20 cellular contexts compared by ENCODE assay signal in the genomic region with DNA sequence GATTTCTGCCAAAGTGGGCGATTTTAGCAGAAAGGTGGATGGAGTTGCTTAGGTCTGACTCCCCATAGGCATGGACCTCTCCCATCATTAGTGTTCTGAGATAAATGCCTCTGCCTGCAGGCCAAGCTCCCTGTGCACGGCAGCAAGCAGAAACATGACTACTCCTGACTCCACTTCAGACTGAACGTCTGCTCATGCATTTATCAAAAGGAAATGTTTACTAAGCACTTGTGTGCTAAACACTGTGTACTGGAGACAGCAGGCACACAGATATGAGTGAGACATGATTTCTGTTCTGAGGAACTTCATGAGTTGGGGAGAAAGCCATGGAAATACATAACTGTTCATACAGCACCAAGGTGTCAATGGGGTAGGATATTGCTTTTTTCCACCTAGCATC.
A peak's percentile ranks its signal among the peaks of the same experiment; 100 is the strongest.
DNase-seq lines count a peak whose midpoint lies in the region; ATAC-seq, FAIRE-seq and TF ChIP-seq lines count a peak whose summit lies in the region.
"Had no signal": no experiment of that assay in that cellular context is flagged by ENCODE, and none has a peak within 500 bp of the region (broad histone marks: within the 10 kb centered on the region; RNA-seq: fewer than 3 reads in every experiment).

No MANE protein-coding gene starts in this region.

- no peak for TF ChIP-seq CTCF in heart left ventricle (IDR thresholded peaks at IDR 0.05)
- TF ChIP-seq CTCF in suprapubic skin (IDR thresholded peaks at IDR 0.05) = no peak
- TF ChIP-seq CTCF in tibial artery (IDR thresholded peaks at IDR 0.05) = no peak
- no peak for TF ChIP-seq CTCF in SK-N-SH (IDR thresholded peaks at IDR 0.05)

- H2AFZ ChIP-seq in SK-N-SH (ENCODE audit: low read depth) = no peak overlapping the region

- FAIRE-seq in H54 (lab: Jason Lieb, UNC) = no peak
- FAIRE-seq: A549, endometrium had no signal

- intact Hi-C loops in heart left ventricle (cut with DNase I) = no loop called here
- intact Hi-C loops in tibial artery (cut with DNase I; ENCODE audit: low total_unique reads) = no loop called here

- CTCF ChIA-PET in SK-N-SH (lab: Yijun Ruan, JAX) = no interaction called here

- no peaks in the 10 kb centered on the region for H3K9me2 ChIP-seq in SK-N-SH

- WGBS in heart left ventricle, 4 donors = 41 to 60% (median 53%) methylated on average over 3 of the region's 3 CpGs
- 57% methylated on average over 3 of the region's 3 CpGs for WGBS in suprapubic skin
- 77% methylated on average over 3 of the region's 3 CpGs for WGBS in SK-N-SH (ENCODE audit: low lambda C conversion rate)

- H3K4me3 ChIP-seq in heart left ventricle = no peak overlapping the region
- H3K4me3 ChIP-seq in suprapubic skin = no peak overlapping the region
- H3K4me3 ChIP-seq in tibial artery = no peak overlapping the region
- H3K4me3 ChIP-seq in SK-N-SH (ENCODE audit: low read depth in 2 of 2, low read length in 1 of 2) = no peak overlapping the region
- H3K4me3 ChIP-seq: A549, gastrocnemius medialis, uterus had no signal

- H3K9ac ChIP-seq in SK-N-SH = no peak overlapping the region

- no peaks in the 10 kb centered on the region for H3K9me3 ChIP-seq in heart left ventricle
- H3K9me3 ChIP-seq in suprapubic skin = no peaks in the 10 kb centered on the region
- H3K9me3 ChIP-seq in tibial artery = no peaks in the 10 kb centered on the region
- H3K9me3 ChIP-seq in SK-N-SH = no peaks in the 10 kb centered on the region
- H3K9me3 ChIP-seq: A549, gastrocnemius medialis, uterus had no signal

- peaks cover 0 to 4% (median 0%) of the 10 kb centered on the region in 12 donors for H3K4me1 ChIP-seq in heart left ventricle
- H3K4me1 ChIP-seq in suprapubic skin = peaks cover 72% of the 10 kb centered on the region
- no peaks in the 10 kb centered on the region for H3K4me1 ChIP-seq in tibial artery
- H3K4me1 ChIP-seq in SK-N-SH (ENCODE audit: control insufficient read depth in 1 of 2, insufficient read depth in 2 of 2, low read depth in 1 of 2, low read length in 1 of 2) = no peaks in the 10 kb centered on the region
- H3K4me1 ChIP-seq: gastrocnemius medialis, uterus had no signal

- peak; percentile 29 to 79 (median 59) for ATAC-seq in heart left ventricle
- ATAC-seq: A549; gastrocnemius medialis; stimulated activated naive CD8-positive, alpha-beta T cell treated with anti-CD3 and anti-CD28 coated beads, Interleukin-15, amount 100 ng/mL, for 72 hours had no signal

- H3K27me3 ChIP-seq in heart left ventricle (no peaks in the 10 kb centered on the region), suprapubic skin (no peaks in the 10 kb centered on the region), tibial artery (no peaks in the 10 kb centered on the region), SK-N-SH (ENCODE audit: insufficient read depth) (no peaks in the 10 kb centered on the region)
- H3K27me3 ChIP-seq: gastrocnemius medialis, uterus had no signal

- peak; percentile 42 for DNase-seq in NCI-H2171 treated with DMSO at 0.1 percent for 48 hours (lab: John Stamatoyannopoulos, UW)
- DNase-seq in NCI-H2171 (lab: John Stamatoyannopoulos, UW) = no peak
- DNase-seq in NCI-H69 (lab: John Stamatoyannopoulos, UW) = peak; percentile 40
- no peak for DNase-seq in heart left ventricle
- no peak for DNase-seq in suprapubic skin (ENCODE audit: low spot score in 2 of 2)
- no peak for DNase-seq in tibial artery
- no peak for DNase-seq in H54 (ENCODE audit: insufficient read length, low spot score)
- DNase-seq in SK-N-SH = no peak
- DNase-seq: activated CD4-positive, CD25-positive, alpha-beta regulatory T cell; anterior cingulate cortex; C1 segment of cervical spinal cord; DND-41; gastrocnemius medialis; KG1; mammary epithelial cell; NCI-H1048; stimulated activated naive CD8-positive, alpha-beta T cell treated with anti-CD3 and anti-CD28 coated beads, Interleukin-15, amount 100 ng/mL, for 72 hours; uterus had no signal

- no peaks in the 10 kb centered on the region for H4K20me1 ChIP-seq in SK-N-SH (ENCODE audit: insufficient read depth)

- no peak for TF ChIP-seq RAD21 in SK-N-SH (IDR thresholded peaks at IDR 0.05; ENCODE audit: low read length)

- H3K27ac ChIP-seq in heart left ventricle (no peak overlapping the region), suprapubic skin (peak overlapping the region; percentile 81), tibial artery (no peak overlapping the region), SK-N-SH (ENCODE audit: low read depth in 2 of 2, low read length in 1 of 2) (no peak overlapping the region)
- H3K27ac ChIP-seq: A549, gastrocnemius medialis, uterus had no signal

- H3K36me3 ChIP-seq in heart left ventricle = no peaks in the 10 kb centered on the region
- H3K36me3 ChIP-seq in suprapubic skin = no peaks in the 10 kb centered on the region
- H3K36me3 ChIP-seq in tibial artery = no peaks in the 10 kb centered on the region
- no peaks in the 10 kb centered on the region for H3K36me3 ChIP-seq in SK-N-SH (replicated peaks in 1 of 2; ENCODE audit: control insufficient read depth in 1 of 2, insufficient read depth in 2 of 2, low read length in 1 of 2)
- H3K36me3 ChIP-seq: gastrocnemius medialis, uterus had no signal

- no peaks in the 10 kb centered on the region for H3F3A ChIP-seq in SK-N-SH (replicated peaks; ENCODE audit: insufficient read depth)

- TF ChIP-seq POLR2A in heart left ventricle (IDR thresholded peaks at IDR 0.05) (no peak), suprapubic skin (IDR thresholded peaks at IDR 0.05) (no peak), H54 (IDR thresholded peaks at IDR 0.05; ENCODE audit: low read depth, low read length) (no peak)

- H3K4me2 ChIP-seq in SK-N-SH = no peak overlapping the region
- H3K4me2 ChIP-seq: A549 had no signal

- no peaks in the 10 kb centered on the region for H3K79me2 ChIP-seq in SK-N-SH (ENCODE audit: insufficient read depth)

- POLR2A ChIA-PET in SK-N-SH (lab: Yijun Ruan, JAX) = no interaction called here

- no peak for TF ChIP-seq EP300 in suprapubic skin (IDR thresholded peaks at IDR 0.05)
- no peak for TF ChIP-seq EP300 in SK-N-SH (IDR thresholded peaks at IDR 0.05; ENCODE audit: borderline replicate concordance in 1 of 2, low read depth in 1 of 2, low read length in 1 of 2)

TF ChIP-seq in SK-N-SH, 30 proteins besides CTCF, POLR2A, EP300 and RAD21 (continues in another document):
- TF ChIP-seq TAF1 (IDR thresholded peaks at IDR 0.05; ENCODE audit: borderline replicate concordance, low read depth, low read length) (no peak), GATA2 (CRISPR knock-in tag; IDR thresholded peaks at IDR 0.05) (no peak), FOSL2 (IDR thresholded peaks at IDR 0.05; ENCODE audit: borderline replicate concordance, low read depth) (no peak), RCOR1 (IDR thresholded peaks at IDR 0.05; ENCODE audit: low read length) (no peak), CHD2 (IDR thresholded peaks at IDR 0.05; ENCODE audit: low read length, partially characterized antibody) (no peak), SMC3 (IDR thresholded peaks at IDR 0.05; ENCODE audit: low read depth, low read length) (no peak), RFX5 (IDR thresholded peaks at IDR 0.05; ENCODE audit: low read length) (no peak), RXRA (IDR thresholded peaks at IDR 0.05; ENCODE audit: borderline replicate concordance, low read depth) (no peak)
- TF ChIP-seq, protein P1, sequence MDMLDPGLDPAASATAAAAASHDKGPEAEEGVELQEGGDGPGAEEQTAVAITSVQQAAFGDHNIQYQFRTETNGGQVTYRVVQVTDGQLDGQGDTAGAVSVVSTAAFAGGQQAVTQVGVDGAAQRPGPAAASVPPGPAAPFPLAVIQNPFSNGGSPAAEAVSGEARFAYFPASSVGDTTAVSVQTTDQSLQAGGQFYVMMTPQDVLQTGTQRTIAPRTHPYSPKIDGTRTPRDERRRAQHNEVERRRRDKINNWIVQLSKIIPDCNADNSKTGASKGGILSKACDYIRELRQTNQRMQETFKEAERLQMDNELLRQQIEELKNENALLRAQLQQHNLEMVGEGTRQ (IDR thresholded peaks at IDR 0.05; ENCODE audit: borderline replicate concordance, low read depth, low read length) = no peak
- TF ChIP-seq, protein P2, sequence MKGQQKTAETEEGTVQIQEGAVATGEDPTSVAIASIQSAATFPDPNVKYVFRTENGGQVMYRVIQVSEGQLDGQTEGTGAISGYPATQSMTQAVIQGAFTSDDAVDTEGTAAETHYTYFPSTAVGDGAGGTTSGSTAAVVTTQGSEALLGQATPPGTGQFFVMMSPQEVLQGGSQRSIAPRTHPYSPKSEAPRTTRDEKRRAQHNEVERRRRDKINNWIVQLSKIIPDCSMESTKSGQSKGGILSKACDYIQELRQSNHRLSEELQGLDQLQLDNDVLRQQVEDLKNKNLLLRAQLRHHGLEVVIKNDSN (IDR thresholded peaks at IDR 0.05; ENCODE audit: borderline replicate concordance, low read depth) = no peak
- TF ChIP-seq, protein P3, sequence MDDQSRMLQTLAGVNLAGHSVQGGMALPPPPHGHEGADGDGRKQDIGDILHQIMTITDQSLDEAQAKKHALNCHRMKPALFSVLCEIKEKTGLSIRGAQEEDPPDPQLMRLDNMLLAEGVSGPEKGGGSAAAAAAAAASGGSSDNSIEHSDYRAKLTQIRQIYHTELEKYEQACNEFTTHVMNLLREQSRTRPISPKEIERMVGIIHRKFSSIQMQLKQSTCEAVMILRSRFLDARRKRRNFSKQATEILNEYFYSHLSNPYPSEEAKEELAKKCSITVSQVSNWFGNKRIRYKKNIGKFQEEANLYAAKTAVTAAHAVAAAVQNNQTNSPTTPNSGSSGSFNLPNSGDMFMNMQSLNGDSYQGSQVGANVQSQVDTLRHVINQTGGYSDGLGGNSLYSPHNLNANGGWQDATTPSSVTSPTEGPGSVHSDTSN (IDR thresholded peaks at IDR 0.05) = no peak

Comparison
In these comparisons a context has a peak if more than half of its experiments do, and no peak if none do; other contexts are left out.
1. DNase-seq: peak in NCI-H2171 treated with DMSO at 0.1 percent for 48 hours (single experiment) and NCI-H69 (single experiment); none in NCI-H2171 (single experiment), heart left ventricle (0 of 5), suprapubic skin (0 of 2), tibial artery (0 of 2), H54 (single experiment) and SK-N-SH (single experiment).